ENCODE assay signal across 29 cellular contexts in the genomic region with DNA sequence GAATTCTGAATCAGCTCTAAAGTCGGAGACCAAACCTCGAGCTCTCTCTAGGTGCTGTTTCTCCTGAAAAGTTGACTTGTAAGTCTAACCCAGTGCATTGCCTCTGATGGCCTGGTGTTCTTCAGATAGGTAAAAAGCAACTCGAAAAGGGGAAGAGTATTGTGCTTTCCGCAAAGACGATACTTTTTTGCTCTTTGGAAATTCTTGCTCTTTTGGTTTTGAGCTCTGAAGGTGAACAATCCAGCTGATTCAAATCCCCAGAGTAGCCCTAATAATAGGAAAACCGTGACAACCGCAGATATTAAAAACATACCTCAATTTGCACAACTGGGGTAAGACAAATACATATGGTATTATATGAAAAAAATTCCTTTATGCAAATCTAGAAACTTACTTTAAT.
DNase-seq lines count a peak whose midpoint lies in the region; ATAC-seq and TF ChIP-seq lines count a peak whose summit lies in the region.
"Had no signal": no experiment of that assay in that cellular context is flagged by ENCODE, and none has a peak within 500 bp of the region (broad histone marks: within the 10 kb centered on the region; RNA-seq: fewer than 3 reads in every experiment).

No MANE protein-coding gene starts in this region.

- no peak for DNase-seq in CD4-positive, CD25-positive, alpha-beta regulatory T cell
- no peak for DNase-seq in activated naive CD8-positive, alpha-beta T cell treated with anti-CD3 and anti-CD28 coated beads, Interleukin-2, amount 50 U/mL, for 24 hours
- DNase-seq in spleen (no peak), cerebellar nuclear complex (lab: John Stamatoyannopoulos, UW) (no peak), NCI-H146 treated with DMSO at 0.1 percent for 48 hours (lab: John Stamatoyannopoulos, UW; ENCODE audit: unreplicated experiment) (no peak), iPS-NIHi11 (ENCODE audit: low spot score) (no peak)
- DNase-seq: ACHN; activated CD4-positive, alpha-beta memory T cell treated with anti-CD3 and anti-CD28 coated beads for 36 hours; activated CD8-positive, alpha-beta memory T cell treated with anti-CD3 and anti-CD28 coated beads, Interleukin-2, amount 50 U/mL, for 48 hours; activated naive CD8-positive, alpha-beta T cell treated with anti-CD3 and anti-CD28 coated beads, Interleukin-2, amount 10 ng/mL, durations not matched to agents 7 days and 5 days; Calu3; caudate nucleus; dermis blood vessel endothelial cell; foreskin melanocyte; NCI-H187 treated with DMSO at 0.1 percent for 48 hours; NCI-H2171 treated with DMSO at 0.1 percent for 48 hours; NCI-H524 treated with DMSO at 0.1 percent for 48 hours; right lobe of liver; SHP77 treated with DMSO at 0.1 percent for 48 hours; stimulated activated CD4-positive, alpha-beta T cell treated with anti-CD3 and anti-CD28 coated beads, Interleukin-15, amount 100 ng/mL, for 24 hours; T-helper 9 cell had no signal

- H3K4me1 ChIP-seq in CD4-positive, CD25-positive, alpha-beta regulatory T cell (ENCODE audit: control insufficient read depth, insufficient read depth, low read length, poor library complexity, severe bottlenecking), result peaks cover 24% of the 10 kb centered on the region
- peaks cover 18 to 91% (median 62%) of the 10 kb centered on the region in 6 donors for H3K4me1 ChIP-seq in spleen
- H3K4me1 ChIP-seq: right lobe of liver had no signal

- H3K27me3 Mint-ChIP-seq in CD4-positive, CD25-positive, alpha-beta regulatory T cell, result no peaks in the 10 kb centered on the region
- no peaks in the 10 kb centered on the region for H3K27me3 Mint-ChIP-seq in IgD-negative memory B cell
- H3K27me3 Mint-ChIP-seq in activated naive CD8-positive, alpha-beta T cell treated with anti-CD3 and anti-CD28 coated beads, Interleukin-2, amount 50 U/mL, for 24 hours, result no peaks in the 10 kb centered on the region
- H3K27me3 Mint-ChIP-seq: activated CD4-positive, alpha-beta memory T cell treated with anti-CD3 and anti-CD28 coated beads for 36 hours; activated naive CD8-positive, alpha-beta T cell treated with anti-CD3 and anti-CD28 coated beads, Interleukin-2, amount 10 ng/mL, durations not matched to agents 7 days and 5 days had no signal

- no peak for ATAC-seq in CD4-positive, CD25-positive, alpha-beta regulatory T cell (ENCODE audit: low read depth in 2 of 2)
- no peak for ATAC-seq in activated naive CD8-positive, alpha-beta T cell treated with anti-CD3 and anti-CD28 coated beads, Interleukin-2, amount 50 U/mL, for 24 hours
- ATAC-seq in GM21737 (IDR thresholded peaks at IDR 0.05; ENCODE audit: unreplicated experiment), result no peak
- ATAC-seq: Panc1, right lobe of liver, WTC11 had no signal

- intact Hi-C loops in spleen (cut with DNase I; ENCODE audit: low total_unique reads), result loop anchor here (10.0 kb wide), 1 partner anchor 98 kb away; no protein-coding TSS in a partner anchor

- no peaks in the 10 kb centered on the region for H3K9me3 ChIP-seq in CD4-positive, CD25-positive, alpha-beta regulatory T cell (ENCODE audit: control insufficient read depth in 2 of 2, low read length in 2 of 2)
- no peaks in the 10 kb centered on the region for H3K9me3 ChIP-seq in spleen
- H3K9me3 ChIP-seq: esophagus muscularis mucosa, right lobe of liver, tibial nerve had no signal

- WGBS in spleen, 5 donors, result 62 to 83% (median 69%) methylated on average over 7 of the region's 7 CpGs

- no peaks in the 10 kb centered on the region for H3K36me3 Mint-ChIP-seq in CD4-positive, CD25-positive, alpha-beta regulatory T cell
- H3K36me3 Mint-ChIP-seq in IgD-negative memory B cell, result peaks cover 2% of the 10 kb centered on the region
- peaks cover 3% of the 10 kb centered on the region for H3K36me3 Mint-ChIP-seq in activated naive CD8-positive, alpha-beta T cell treated with anti-CD3 and anti-CD28 coated beads, Interleukin-2, amount 50 U/mL, for 24 hours (ENCODE audit: low read depth)
- H3K36me3 Mint-ChIP-seq: activated CD4-positive, alpha-beta memory T cell treated with anti-CD3 and anti-CD28 coated beads for 36 hours; WTC11 had no signal

- H3K27ac ChIP-seq in CD4-positive, CD25-positive, alpha-beta regulatory T cell (ENCODE audit: insufficient read depth, low read length, poor library complexity, severe bottlenecking), result no peak overlapping the region
- H3K27ac ChIP-seq in spleen, result peak overlapping the region in 7 of 8 donors; percentile 32 to 92 (median 84)

- TF ChIP-seq CTCF in spleen (IDR thresholded peaks at IDR 0.05 in 8 of 11, conservative IDR thresholded peaks at IDR 0.05 in 3 of 11), result no peak

- H3K27me3 ChIP-seq in CD4-positive, CD25-positive, alpha-beta regulatory T cell (ENCODE audit: control insufficient read depth, insufficient read depth, low read length), result no peaks in the 10 kb centered on the region
- no peaks in the 10 kb centered on the region for H3K27me3 ChIP-seq in spleen (replicated peaks in 1 of 7)
- H3K27me3 ChIP-seq: esophagus muscularis mucosa, right lobe of liver, tibial nerve had no signal

- H3K4me1 Mint-ChIP-seq in CD4-positive, CD25-positive, alpha-beta regulatory T cell, result peaks cover 34 to 59% (median 48%) of the 10 kb centered on the region in 4 donors
- peaks cover 59 to 70% (median 63%) of the 10 kb centered on the region in 3 donors for H3K4me1 Mint-ChIP-seq in IgD-negative memory B cell
- H3K4me1 Mint-ChIP-seq in activated naive CD8-positive, alpha-beta T cell treated with anti-CD3 and anti-CD28 coated beads, Interleukin-2, amount 50 U/mL, for 24 hours, result peaks cover 60% of the 10 kb centered on the region

- no peaks in the 10 kb centered on the region for H3K9me3 Mint-ChIP-seq in CD4-positive, CD25-positive, alpha-beta regulatory T cell
- no peaks in the 10 kb centered on the region for H3K9me3 Mint-ChIP-seq in IgD-negative memory B cell
- H3K9me3 Mint-ChIP-seq in activated naive CD8-positive, alpha-beta T cell treated with anti-CD3 and anti-CD28 coated beads, Interleukin-2, amount 50 U/mL, for 24 hours, result no peaks in the 10 kb centered on the region
- H3K9me3 Mint-ChIP-seq: activated CD4-positive, alpha-beta memory T cell treated with anti-CD3 and anti-CD28 coated beads for 36 hours; activated naive CD8-positive, alpha-beta T cell treated with anti-CD3 and anti-CD28 coated beads, Interleukin-2, amount 10 ng/mL, durations not matched to agents 7 days and 5 days; activated T-helper 2 cell treated with anti-CD3 and anti-CD28 coated beads, Interferon-gamma antibody, Interleukin-2, Interleukin-4, amounts not matched to agents 10 μg/mL and 5 μg/mL and 100 μg/mL, durations not matched to agents 14 hours and 24 hours and 36 hours; WTC11 had no signal

- H3K4me3 Mint-ChIP-seq in CD4-positive, CD25-positive, alpha-beta regulatory T cell, result peak overlapping the region in 2 of 4 donors; percentile 24 to 35
- H3K4me3 Mint-ChIP-seq in IgD-negative memory B cell, result peak overlapping the region in 3 of 4 donors; percentile 74 to 82 (median 75)
- no peak overlapping the region for H3K4me3 Mint-ChIP-seq in activated naive CD8-positive, alpha-beta T cell treated with anti-CD3 and anti-CD28 coated beads, Interleukin-2, amount 50 U/mL, for 24 hours
- H3K4me3 Mint-ChIP-seq: activated CD4-positive, alpha-beta memory T cell treated with anti-CD3 and anti-CD28 coated beads for 36 hours; activated naive CD8-positive, alpha-beta T cell treated with anti-CD3 and anti-CD28 coated beads, Interleukin-2, amount 10 ng/mL, durations not matched to agents 7 days and 5 days; WTC11 had no signal

- peak overlapping the region; percentile 26 to 68 (median 46) for H3K27ac Mint-ChIP-seq in CD4-positive, CD25-positive, alpha-beta regulatory T cell
- H3K27ac Mint-ChIP-seq in IgD-negative memory B cell, result peak overlapping the region; percentile 81 to 94 (median 82)
- peak overlapping the region; percentile 18 for H3K27ac Mint-ChIP-seq in activated naive CD8-positive, alpha-beta T cell treated with anti-CD3 and anti-CD28 coated beads, Interleukin-2, amount 50 U/mL, for 24 hours
- H3K27ac Mint-ChIP-seq: activated CD4-positive, alpha-beta memory T cell treated with anti-CD3 and anti-CD28 coated beads for 36 hours; activated naive CD8-positive, alpha-beta T cell treated with anti-CD3 and anti-CD28 coated beads, Interleukin-2, amount 10 ng/mL, durations not matched to agents 7 days and 5 days; activated T-helper 2 cell treated with anti-CD3 and anti-CD28 coated beads, Interferon-gamma antibody, Interleukin-2, Interleukin-4, amounts not matched to agents 10 μg/mL and 5 μg/mL and 100 μg/mL, durations not matched to agents 14 hours and 24 hours and 36 hours; WTC11 had no signal

- peak overlapping the region; percentile 20 for H3K4me3 ChIP-seq in CD4-positive, CD25-positive, alpha-beta regulatory T cell (ENCODE audit: low read depth, low read length)
- H3K4me3 ChIP-seq in spleen, result no peak overlapping the region
- H3K4me3 ChIP-seq: esophagus muscularis mucosa, lung, right lobe of liver, tibial nerve had no signal

- H3K36me3 ChIP-seq in CD4-positive, CD25-positive, alpha-beta regulatory T cell (ENCODE audit: control insufficient read depth, insufficient read depth, low read length), result no peaks in the 10 kb centered on the region
- no peaks in the 10 kb centered on the region for H3K36me3 ChIP-seq in spleen
- H3K36me3 ChIP-seq: esophagus muscularis mucosa, right lobe of liver, tibial nerve had no signal

- no peak for TF ChIP-seq POLR2A in spleen (IDR thresholded peaks at IDR 0.05)

Comparison
In these comparisons a context has a peak if more than half of its experiments do, and no peak if none do; other contexts are left out.
1. H3K27ac Mint-ChIP-seq: peak in every context shown above with its lines; median percentile 82 in IgD-negative memory B cell; 46 in CD4-positive, CD25-positive, alpha-beta regulatory T cell; 18 in activated naive CD8-positive, alpha-beta T cell treated with anti-CD3 and anti-CD28 coated beads, Interleukin-2, amount 50 U/mL, for 24 hours.